ENCODE assay signal across 8 cellular contexts in the genomic region with DNA sequence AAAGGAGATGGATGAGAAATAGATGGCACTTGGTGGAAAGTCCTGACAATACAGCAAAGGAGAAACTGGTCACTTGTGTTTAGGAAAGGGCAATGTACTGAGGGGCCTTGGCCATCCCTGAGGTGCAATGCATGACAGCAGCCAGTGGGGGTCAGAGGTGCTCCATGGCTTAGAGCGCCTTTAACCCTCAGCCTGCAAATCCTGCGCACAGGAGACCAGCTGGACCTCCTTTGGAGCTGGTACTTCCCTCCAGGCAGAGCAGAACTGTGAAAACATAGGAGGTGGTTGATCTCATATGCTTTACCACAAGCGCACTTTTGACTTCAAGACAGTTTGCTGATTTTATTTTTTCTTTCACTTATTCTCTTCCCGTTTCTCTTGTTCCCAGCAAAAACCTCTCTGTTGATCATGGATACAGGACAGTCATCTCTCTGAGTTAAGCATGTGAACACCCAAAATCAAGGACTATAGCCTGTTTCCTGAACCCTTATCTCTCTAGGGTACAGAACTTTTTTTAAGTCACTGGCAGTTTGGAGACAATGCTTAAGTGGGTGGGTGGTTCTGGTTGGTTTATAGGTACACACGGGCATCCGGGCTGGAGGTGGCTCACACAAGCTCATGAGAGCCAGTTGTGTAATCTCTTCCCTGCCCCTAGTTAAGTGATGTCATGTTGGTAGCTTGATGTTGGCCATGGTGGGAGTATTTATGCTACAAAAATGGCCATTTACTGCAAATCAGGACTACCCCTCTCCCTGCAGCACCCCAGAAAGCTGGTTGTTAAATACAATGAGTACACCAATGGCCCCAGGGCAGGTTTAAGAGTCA. TPM values are rescaled to one million over a fixed set of nuclear protein-coding genes. Genes with fewer than 3 reads are reported as not detected.
DNase-seq lines count a peak whose midpoint lies in the region; ATAC-seq, FAIRE-seq and TF ChIP-seq lines count a peak whose summit lies in the region.

No MANE protein-coding gene starts in this region.

- H3K4me3 Mint-ChIP-seq in activated T-cell treated with anti-CD3 and anti-CD28 coated beads, Interleukin-2, amount 50 U/mL, for 4 hours = peak overlapping the region; percentile 31
- H3K4me3 Mint-ChIP-seq in stimulated activated naive CD8-positive, alpha-beta T cell treated with anti-CD3 and anti-CD28 coated beads, Interleukin-15, amount 100 ng/mL, for 72 hours = no peak overlapping the region

- H3K36me3 ChIP-seq in IMR-90 (ENCODE audit: control insufficient read depth, insufficient read depth, low read length) (no peaks in the 10 kb centered on the region), neural cell (ENCODE audit: insufficient read depth, low read length) (no peaks in the 10 kb centered on the region)

- intact Hi-C loops in IMR-90 (cut with micrococcal nuclease) = loop anchor here (1.0 to 5.0 kb wide), 8 partner anchors 210 to 1007 kb away; no protein-coding TSS in a partner anchor

- no TSS peak for BruUV-seq in IMR-90 (replicated peaks; lab: Mats Ljungman, UMichigan)

- H3K9me2 ChIP-seq in neural cell (ENCODE audit: insufficient read depth, low read length) = no peaks in the 10 kb centered on the region

- dilution Hi-C loops in IMR-90 (cut with HindIII; ENCODE audit: low sequenced_read_pairs, unreplicated experiment) = no loop called here

- 0 out of 4 replicates have a peak, but pooled peaks cover 0 to 6% of the 10 kb centered on the region in 2 experiments for H3K79me1 ChIP-seq in IMR-90 (ENCODE audit: low read depth in 1 of 2, low read length in 2 of 2)

- H3K79me2 ChIP-seq in neural cell (replicated peaks; ENCODE audit: insufficient read depth, low read length) = no peaks in the 10 kb centered on the region

- H3K27ac Mint-ChIP-seq in stimulated activated naive CD8-positive, alpha-beta T cell treated with anti-CD3 and anti-CD28 coated beads, Interleukin-15, amount 100 ng/mL, for 72 hours = peak overlapping the region; percentile 7 to 42

- peak overlapping the region; percentile 84 for H3K4ac ChIP-seq in IMR-90 (ENCODE audit: low read depth, low read length)

- H3K23ac ChIP-seq in IMR-90 (ENCODE audit: low read depth, low read length) = peak overlapping the region; percentile 50; the same call in 1 of the 2 replicates

- H2BK120ac ChIP-seq in IMR-90 (ENCODE audit: low read depth, low read length) = peak overlapping the region; percentile 88

- no CpG with 5 or more reads among the region's 6 CpGs for WGBS in IMR-90 (ENCODE audit: extremely low coverage in 2 of 2, insufficient read length in 1 of 2), 2 experiments

- in situ Hi-C loops in IMR-90 (cut with MboI; ENCODE audit: low sequenced_read_pairs) = loop anchor here (5.0 to 25.0 kb wide), 2 partner anchors 567 to 942 kb away; no protein-coding TSS in a partner anchor

- peak overlapping the region; percentile 88 for H4K91ac ChIP-seq in IMR-90 (ENCODE audit: insufficient read depth, low read depth, low read length)

- H4K20me1 ChIP-seq in IMR-90 (ENCODE audit: insufficient read depth, low read length) (no peaks in the 10 kb centered on the region), neural cell (ENCODE audit: insufficient read depth) (no peaks in the 10 kb centered on the region)

- no peak for TF ChIP-seq EP300 in neural cell (conservative IDR thresholded peaks at IDR 0.05; ENCODE audit: poor library complexity, severe bottlenecking)

- no peaks in the 10 kb centered on the region for H3K27me3 Mint-ChIP-seq in activated T-cell treated with anti-CD3 and anti-CD28 coated beads, Interleukin-2, amount 50 U/mL, for 4 hours (ENCODE audit: low read depth)
- H3K27me3 Mint-ChIP-seq in stimulated activated naive CD8-positive, alpha-beta T cell treated with anti-CD3 and anti-CD28 coated beads, Interleukin-15, amount 100 ng/mL, for 72 hours = no peaks in the 10 kb centered on the region

- DNase-seq in DMS153 (lab: John Stamatoyannopoulos, UW) (peak; percentile 11), IMR-90 (peak; percentile 93), RCC 7860 (ENCODE audit: low spot score) (peak; percentile 73), fibroblast of gingiva (ENCODE audit: low read depth) (peak; percentile 83)
- peak; percentile 73 for DNase-seq in activated T-cell treated with anti-CD3 and anti-CD28 coated beads, Interleukin-2, amount 50 U/mL, for 4 hours
- DNase-seq in stimulated activated naive CD8-positive, alpha-beta T cell treated with anti-CD3 and anti-CD28 coated beads, Interleukin-15, amount 100 ng/mL, for 72 hours = peak; percentile 70 to 76

- H2AK5ac ChIP-seq in IMR-90 (ENCODE audit: low read depth, low read length) = peak overlapping the region; percentile 77

- H3K9me3 ChIP-seq in IMR-90 (ENCODE audit: control insufficient read depth, insufficient read depth, low read length) = no peaks in the 10 kb centered on the region
- no peaks in the 10 kb centered on the region for H3K9me3 ChIP-seq in neural cell (ENCODE audit: low read length)

- TF ChIP-seq RAD21 in IMR-90 (IDR thresholded peaks at IDR 0.05; ENCODE audit: low read length) (peak; percentile 100), neural cell (conservative IDR thresholded peaks at IDR 0.05) (peak; percentile 100)

- CTCF ChIA-PET in IMR-90 (lab: Yijun Ruan, JAX) = interaction anchor here (0.6 to 4.0 kb wide), 16 partner anchors 53 to 997 kb away, joined by 3 to 46 read pairs (median 4); no protein-coding TSS in a partner anchor

- H3K27me3 ChIP-seq in IMR-90 (ENCODE audit: control insufficient read depth, insufficient read depth, low read length) (no peaks in the 10 kb centered on the region), neural cell (ENCODE audit: insufficient read depth, low read depth, low read length) (no peaks in the 10 kb centered on the region)

- peak; percentile 98 for TF ChIP-seq CTCF in IMR-90 (conservative IDR thresholded peaks at IDR 0.05; ENCODE audit: low read depth, low read length)
- TF ChIP-seq CTCF in neural cell (IDR thresholded peaks at IDR 0.05; ENCODE audit: poor library complexity, severe bottlenecking) = peak; percentile 97

- peaks cover 4% of the 10 kb centered on the region; the same call in 1 of the 2 replicates for H3K9me1 ChIP-seq in IMR-90 (ENCODE audit: insufficient read depth, low read length)

- peak overlapping the region; percentile 80 for H3K27ac ChIP-seq in IMR-90 (ENCODE audit: insufficient read depth, low read length)
- no peak overlapping the region for H3K27ac ChIP-seq in neural cell (ENCODE audit: low read length)

- H2BK5ac ChIP-seq in IMR-90 (ENCODE audit: low read depth, low read length, poor library complexity, severe bottlenecking) = peak overlapping the region; percentile 57

- peak; percentile 89 for ATAC-seq in GM21528 (IDR thresholded peaks at IDR 0.05; ENCODE audit: low FRiP score, unreplicated experiment)
- peak; percentile 99 for ATAC-seq in IMR-90 (ENCODE audit: low read depth)
- ATAC-seq in activated T-cell treated with anti-CD3 and anti-CD28 coated beads, Interleukin-2, amount 50 U/mL, for 4 hours = peak; percentile 95 to 96
- ATAC-seq in stimulated activated naive CD8-positive, alpha-beta T cell treated with anti-CD3 and anti-CD28 coated beads, Interleukin-15, amount 100 ng/mL, for 72 hours = peak; percentile 98

- H2AFZ ChIP-seq in IMR-90 (replicated peaks; ENCODE audit: low read length, poor library complexity) (peak overlapping the region; percentile 62), neural cell (ENCODE audit: low read depth, low read length) (no peak overlapping the region)

- H3K36me3 Mint-ChIP-seq in activated T-cell treated with anti-CD3 and anti-CD28 coated beads, Interleukin-2, amount 50 U/mL, for 4 hours (ENCODE audit: insufficient read depth) = no peaks in the 10 kb centered on the region

- H4K5ac ChIP-seq in IMR-90 (ENCODE audit: low read depth, low read length) = peak overlapping the region; percentile 38

- no peaks in the 10 kb centered on the region for H3K9me3 Mint-ChIP-seq in activated T-cell treated with anti-CD3 and anti-CD28 coated beads, Interleukin-2, amount 50 U/mL, for 4 hours
- no peaks in the 10 kb centered on the region for H3K9me3 Mint-ChIP-seq in stimulated activated naive CD8-positive, alpha-beta T cell treated with anti-CD3 and anti-CD28 coated beads, Interleukin-15, amount 100 ng/mL, for 72 hours

- peaks cover 18% of the 10 kb centered on the region for H3K4me1 Mint-ChIP-seq in activated T-cell treated with anti-CD3 and anti-CD28 coated beads, Interleukin-2, amount 50 U/mL, for 4 hours (ENCODE audit: low read depth)
- peaks cover 22% of the 10 kb centered on the region for H3K4me1 Mint-ChIP-seq in stimulated activated naive CD8-positive, alpha-beta T cell treated with anti-CD3 and anti-CD28 coated beads, Interleukin-15, amount 100 ng/mL, for 72 hours

- peak overlapping the region; percentile 60 to 81 for H4K8ac ChIP-seq in IMR-90 (ENCODE audit: low read depth in 2 of 2, low read length in 2 of 2)

- peak overlapping the region; percentile 35 for H3K14ac ChIP-seq in IMR-90 (replicated peaks; ENCODE audit: low read depth, low read length)

- H3K56ac ChIP-seq in IMR-90 (ENCODE audit: extremely low read depth, insufficient read depth, low read length) = peak overlapping the region; percentile 62; the same call in 1 of the 2 replicates

- POLR2A ChIA-PET in IMR-90 (lab: Charles Lee; ENCODE audit: unreplicated experiment) = no interaction called here

- peak overlapping the region; percentile 95 for H2BK20ac ChIP-seq in IMR-90 (ENCODE audit: low read depth, low read length)

- no peaks in the 10 kb centered on the region for H3F3A ChIP-seq in neural cell (ENCODE audit: insufficient read depth, low read length, poor library complexity, severe bottlenecking)

- H2AK9ac ChIP-seq in IMR-90 (replicated peaks; ENCODE audit: low read depth, low read length, poor library complexity) = peak overlapping the region; percentile 13

- TF ChIP-seq POLR2A in IMR-90 (IDR thresholded peaks at IDR 0.05; ENCODE audit: low read depth, low read length) = peak; percentile 64; the same call in 1 of the 2 replicates

- peak; percentile 25 for FAIRE-seq in RCC 7860 (lab: Jason Lieb, UNC)

- peaks cover 11% of the 10 kb centered on the region for H3K4me1 ChIP-seq in IMR-90 (ENCODE audit: control insufficient read depth, insufficient read depth, low read length)

- H3K9ac ChIP-seq in IMR-90 (ENCODE audit: low read depth, low read length) (peak overlapping the region; percentile 26; the same call in 1 of the 2 replicates), neural cell (ENCODE audit: low read length) (no peak overlapping the region)

- H3K4me3 ChIP-seq in IMR-90 (ENCODE audit: insufficient read depth, low read depth, low read length) (no peak overlapping the region), neural cell (ENCODE audit: low read length) (no peak overlapping the region)

- H2BK15ac ChIP-seq in IMR-90 (ENCODE audit: low read depth, low read length) = peak overlapping the region; percentile 68; the same call in 2 of the 3 replicates

- H3K18ac ChIP-seq in IMR-90 (ENCODE audit: low read depth, low read length) = peak overlapping the region; percentile 66

- H3K4me2 ChIP-seq in IMR-90 (ENCODE audit: low read depth, low read length) = no peak overlapping the region
- no peak overlapping the region for H3K4me2 ChIP-seq in neural cell (ENCODE audit: low read length)

RNA-seq across cellular contexts. Expression of gene ANKRD55, which starts 37.6 kb away (rescaled TPM):
- 0.28 TPM in 1 of 2 replicates, not detected in the other for total RNA-seq in IMR-90 (2012; rRNA removed)
- polyA plus RNA-seq in IMR-90 (2012; rRNA removed) (not detected in 2 replicates), neural cell (22.1 and 49.8 TPM in 2 replicates)
- 0.13 TPM in 1 of 2 replicates, not detected in the other for polyA plus RNA-seq in IMR-90 (2012; cell fraction: cytosol; rRNA removed)
- polyA plus RNA-seq in IMR-90 (2012; cell fraction: nucleus; rRNA removed; ENCODE audit: low replicate concordance) = not detected in 2 replicates
- total RNA-seq in activated T-cell treated with anti-CD3 and anti-CD28 coated beads, Interleukin-2, amount 50 U/mL, for 4 hours = under 1 TPM in 2 of 3 donors, not detected in 1; 0.21 to 0.22 TPM
- 15.2 and 15.6 TPM in 2 replicates for polyA minus RNA-seq in neural cell

Comparison
In these comparisons a context has a peak if more than half of its experiments do, and no peak if none do; other contexts are left out.
1. DNase-seq: peak in every context shown above with its lines; median percentile 93 in IMR-90; 83 in fibroblast of gingiva; 73 in RCC 7860; 73 in activated T-cell treated with anti-CD3 and anti-CD28 coated beads, Interleukin-2, amount 50 U/mL, for 4 hours; 73 in stimulated activated naive CD8-positive, alpha-beta T cell treated with anti-CD3 and anti-CD28 coated beads, Interleukin-15, amount 100 ng/mL, for 72 hours; 11 in DMS153.